ENCODE assay signal across 8 cellular contexts in genomic region chr1:8817413-8818324, GRCh38. TPM values are rescaled to one million over a fixed set of nuclear protein-coding genes. Genes with fewer than 3 reads are reported as not detected.
A peak's percentile ranks its signal among the peaks of the same experiment; 100 is the strongest.
DNase-seq lines count a peak whose midpoint lies in the region; ATAC-seq and TF ChIP-seq lines count a peak whose summit lies in the region.

Gene RERE (minus strand): TSS chr1:8817640.

- TF ChIP-seq CTCF in HL-60 (IDR thresholded peaks at IDR 0.05; ENCODE audit: insufficient read depth, low read length) = no peak

- ATAC-seq in GM19463 (IDR thresholded peaks at IDR 0.05; ENCODE audit: unreplicated experiment) (peak; percentile 96), memory B cell (ENCODE audit: low read depth) (peak; percentile 93)

- peak within 1 kb of the TSS; percentile 89 to 100 (median 97) for H3K27ac Mint-ChIP-seq in CD8-positive, alpha-beta memory T cell
- peak within 1 kb of the TSS; percentile 94 for H3K27ac Mint-ChIP-seq in memory B cell

- H3K36me3 ChIP-seq in CD8-positive, alpha-beta memory T cell (ENCODE audit: insufficient read depth, low read length) = no peaks in the 10 kb centered on the region

- H3K36me3 Mint-ChIP-seq in CD8-positive, alpha-beta memory T cell = peaks cover 0 to 10% (median 0%) of the 10 kb centered on the region in 3 donors
- H3K36me3 Mint-ChIP-seq in memory B cell = no peaks in the 10 kb centered on the region

- peaks cover 6 to 13% of the 10 kb centered on the region in 2 donors for H3K27me3 Mint-ChIP-seq in CD8-positive, alpha-beta memory T cell
- peaks cover 3% of the 10 kb centered on the region for H3K27me3 Mint-ChIP-seq in memory B cell

- CTCF ChIA-PET in CD8-positive, alpha-beta memory T cell (lab: Charles Lee) = interaction anchor here (1.5 kb wide), 1 partner anchor 31 kb away, joined by 10 read pairs; no protein-coding TSS in a partner anchor

- H3K27me3 ChIP-seq in CD8-positive, alpha-beta memory T cell (ENCODE audit: insufficient read depth, low read length, poor library complexity, severe bottlenecking) = no peaks in the 10 kb centered on the region
- H3K27me3 ChIP-seq in HL-60 (ENCODE audit: insufficient read depth, poor library complexity, severe bottlenecking) = no peaks in the 10 kb centered on the region

- peak within 1 kb of the TSS; percentile 93 for H3K27ac ChIP-seq in CD8-positive, alpha-beta memory T cell (ENCODE audit: low read depth, low read length)
- peak within 1 kb of the TSS; percentile 77 for H3K27ac ChIP-seq in HL-60 (replicated peaks)

- H3K4me3 Mint-ChIP-seq in CD8-positive, alpha-beta memory T cell = peak within 1 kb of the TSS; percentile 86 to 98 (median 91)
- H3K4me3 Mint-ChIP-seq in memory B cell = peak within 1 kb of the TSS; percentile 91

- no peaks in the 10 kb centered on the region for H3K9me3 Mint-ChIP-seq in CD8-positive, alpha-beta memory T cell
- no peaks in the 10 kb centered on the region for H3K9me3 Mint-ChIP-seq in memory B cell

- H3K9me3 ChIP-seq in CD8-positive, alpha-beta memory T cell (ENCODE audit: low read length) = no peaks in the 10 kb centered on the region

- H3K4me1 Mint-ChIP-seq in CD8-positive, alpha-beta memory T cell = peaks cover 37 to 46% (median 46%) of the 10 kb centered on the region in 3 donors
- H3K4me1 Mint-ChIP-seq in memory B cell = peaks cover 22% of the 10 kb centered on the region

- DNase-seq in CD8-positive, alpha-beta memory T cell = peak; percentile 94 to 98 (median 97)
- peak; percentile 88 to 91 for DNase-seq in HL-60 (ENCODE audit: low read depth in 1 of 2, low spot score in 1 of 2)
- DNase-seq in NK-92 treated with Interleukin-12 subunit alpha and Interleukin-12 subunit beta, amount 100 ng/mL, for 24 hours (lab: John Stamatoyannopoulos, UW) = peak; percentile 85
- peak; percentile 79 to 94 for DNase-seq in activated CD8-positive, alpha-beta memory T cell treated with anti-CD3 and anti-CD28 coated beads for 1 hour (ENCODE audit: extremely low read depth in 1 of 2, low read depth in 1 of 2)
- DNase-seq in effector CD8-positive, alpha-beta T cell (lab: John Stamatoyannopoulos, UW) = peak; percentile 94
- peak; percentile 99 for DNase-seq in memory B cell (ENCODE audit: low spot score in 2 of 2)
- peak; percentile 91 for DNase-seq in stimulated activated CD8-positive, alpha-beta memory T cell treated with anti-CD3 and anti-CD28 coated beads, Interleukin-12 subunit alpha, Interleukin-12 subunit beta, amount 100 ng/mL, for 1 hour (ENCODE audit: low read depth)

- peaks cover 24% of the 10 kb centered on the region for H3K4me1 ChIP-seq in CD8-positive, alpha-beta memory T cell (ENCODE audit: insufficient read depth, low read length)

- POLR2A ChIA-PET in CD8-positive, alpha-beta memory T cell (lab: Charles Lee) = interaction anchor here (0.7 to 1.0 kb wide), 4 partner anchors 11 to 869 kb away, joined by 6 to 13 read pairs (median 8); partner anchors contain the start of gene ENO1

- H3K4me3 ChIP-seq in CD8-positive, alpha-beta memory T cell (ENCODE audit: low read length) = peak within 1 kb of the TSS; percentile 80
- H3K4me3 ChIP-seq in HL-60 (replicated peaks; ENCODE audit: insufficient read depth, low read length) = peak within 1 kb of the TSS; percentile 85

RNA-seq across cellular contexts. Expression of gene RERE, which starts in this region (rescaled TPM):
- total RNA-seq in CD8-positive, alpha-beta memory T cell = 10 to 100 TPM; 37.9 to 39.2 TPM
- polyA plus RNA-seq in CD8-positive, alpha-beta memory T cell = 10.9 TPM

Comparison
In these comparisons a context has a peak if more than half of its experiments do, and no peak if none do; other contexts are left out.
1. Peak in every context shown above with its lines: DNase-seq, ATAC-seq, H3K4me3 ChIP-seq and H3K27ac ChIP-seq.